1 cellular context compared by ENCODE assay signal in genomic region chr15:97995192-97995591, GRCh38.
TF ChIP-seq lines count a peak whose summit lies in the region.

No MANE protein-coding gene starts in this region.

TF ChIP-seq in liver, 16 proteins besides CTCF, POLR2A, EP300 and RAD21 (continued from another document):
- no peak for TF ChIP-seq REST (IDR thresholded peaks at IDR 0.05)
- no peak for TF ChIP-seq TAF1 (conservative IDR thresholded peaks at IDR 0.05)
- TF ChIP-seq FOXA1 (IDR thresholded peaks at IDR 0.05): no peak
- peak; percentile 54 to 58 for TF ChIP-seq HNF4A (conservative IDR thresholded peaks at IDR 0.05)
- TF ChIP-seq NR2F2 (IDR thresholded peaks at IDR 0.05): no peak
- TF ChIP-seq MAX (IDR thresholded peaks at IDR 0.05): no peak
- TF ChIP-seq HNF4G (IDR thresholded peaks at IDR 0.05): no peak
- no peak for TF ChIP-seq GABPA (IDR thresholded peaks at IDR 0.05 in 1 of 2, conservative IDR thresholded peaks at IDR 0.05 in 1 of 2)
- TF ChIP-seq EGR1 (IDR thresholded peaks at IDR 0.05; ENCODE audit: low read depth in 2 of 2): no peak
- TF ChIP-seq ZBTB33 (IDR thresholded peaks at IDR 0.05): no peak
- peak; percentile 6 for TF ChIP-seq SP1 (IDR thresholded peaks at IDR 0.05)
- no peak for TF ChIP-seq JUND (IDR thresholded peaks at IDR 0.05)
- TF ChIP-seq RXRA (IDR thresholded peaks at IDR 0.05): peak in 1 of 2 donors; percentile 13
